Comparison of ENCODE assay signal across 14 cellular contexts in genomic region chr1:219539645-219540254, GRCh38.
DNase-seq lines count a peak whose midpoint lies in the region; ATAC-seq and TF ChIP-seq lines count a peak whose summit lies in the region.
"Had no signal": no experiment of that assay in that cellular context is flagged by ENCODE, and none has a peak within 500 bp of the region (broad histone marks: within the 10 kb centered on the region; RNA-seq: fewer than 3 reads in every experiment).

No MANE protein-coding gene starts in this region.

- peak overlapping the region; percentile 49 to 95 (median 55) for H3K27ac Mint-ChIP-seq in nephron
- H3K27ac Mint-ChIP-seq in activated CD4-positive, alpha-beta memory T cell treated with anti-CD3 and anti-CD28 coated beads, Interleukin-2, amount 10 ng/mL, durations not matched to agents 7 days and 5 days = no peak overlapping the region
- H3K27ac Mint-ChIP-seq: CD14-positive monocyte; CD8-positive, alpha-beta memory T cell had no signal

- TF ChIP-seq CTCF in OCI-LY3 (IDR thresholded peaks at IDR 0.05; ENCODE audit: low read depth, low read length) = no peak
- TF ChIP-seq CTCF in nephron (IDR thresholded peaks at IDR 0.05; ENCODE audit: unreplicated experiment in 3 of 3) = no peak

- no peaks in the 10 kb centered on the region for H3K36me3 ChIP-seq in OCI-LY3 (replicated peaks; ENCODE audit: low read depth, low read length)

- POLR2A ChIA-PET in activated CD4-positive, alpha-beta memory T cell treated with anti-CD3 and anti-CD28 coated beads, Interleukin-2, amount 10 ng/mL, durations not matched to agents 7 days and 5 days (lab: Charles Lee) = no interaction called here

- peak overlapping the region; percentile 28; the same call in 1 of the 2 replicates for H3K27ac ChIP-seq in OCI-LY3 (ENCODE audit: low read length)
- H3K27ac ChIP-seq: KMS-11 had no signal

- H3K79me2 ChIP-seq in OCI-LY3 (ENCODE audit: low read length) = no peaks in the 10 kb centered on the region

- no peak overlapping the region for H3K4me3 Mint-ChIP-seq in nephron
- no peak overlapping the region for H3K4me3 Mint-ChIP-seq in activated CD4-positive, alpha-beta memory T cell treated with anti-CD3 and anti-CD28 coated beads, Interleukin-2, amount 10 ng/mL, durations not matched to agents 7 days and 5 days
- H3K4me3 Mint-ChIP-seq: CD14-positive monocyte; CD8-positive, alpha-beta memory T cell had no signal

- no peaks in the 10 kb centered on the region for H3K9me3 ChIP-seq in OCI-LY3 (ENCODE audit: insufficient read depth, low read length)
- H3K9me3 ChIP-seq: Caco-2 had no signal

- ATAC-seq in GM18519 (IDR thresholded peaks at IDR 0.05; ENCODE audit: low FRiP score, unreplicated experiment) = peak; percentile 37
- peak; percentile 46 for ATAC-seq in HG02870 (IDR thresholded peaks at IDR 0.05; ENCODE audit: unreplicated experiment)
- ATAC-seq: HCT116, HepG2 had no signal

- CTCF ChIA-PET in activated CD4-positive, alpha-beta memory T cell treated with anti-CD3 and anti-CD28 coated beads, Interleukin-2, amount 10 ng/mL, durations not matched to agents 7 days and 5 days (lab: Charles Lee) = no interaction called here

- no peaks in the 10 kb centered on the region for H4K20me1 ChIP-seq in OCI-LY3 (ENCODE audit: insufficient read depth, low read length)

- peaks cover 9% of the 10 kb centered on the region for H3K9me3 Mint-ChIP-seq in nephron
- H3K9me3 Mint-ChIP-seq in activated CD4-positive, alpha-beta memory T cell treated with anti-CD3 and anti-CD28 coated beads, Interleukin-2, amount 10 ng/mL, durations not matched to agents 7 days and 5 days = no peaks in the 10 kb centered on the region

- peak overlapping the region; percentile 78 for H3K4me2 ChIP-seq in OCI-LY3 (ENCODE audit: low read length)
- H3K4me2 ChIP-seq: KMS-11 had no signal

- 0 out of 2 replicates have a peak overlapping the region, but pooled peaks have one; percentile 10 for H2AFZ ChIP-seq in OCI-LY3 (ENCODE audit: low read depth, low read length)

- no peaks in the 10 kb centered on the region for H3K27me3 ChIP-seq in OCI-LY3 (ENCODE audit: low read depth, low read length)

- no peak for DNase-seq in activated CD4-positive, alpha-beta memory T cell treated with anti-CD3 and anti-CD28 coated beads, Interleukin-2, amount 10 ng/mL, durations not matched to agents 7 days and 5 days
- no peak for DNase-seq in DMS79 (lab: John Stamatoyannopoulos, UW)
- DNase-seq in HT-29 (ENCODE audit: low spot score) = no peak
- DNase-seq: Caco-2; CD8-positive, alpha-beta memory T cell; GF-D8 had no signal

- peaks cover 9% of the 10 kb centered on the region for H3K36me3 Mint-ChIP-seq in nephron (ENCODE audit: low read depth)
- no peaks in the 10 kb centered on the region for H3K36me3 Mint-ChIP-seq in activated CD4-positive, alpha-beta memory T cell treated with anti-CD3 and anti-CD28 coated beads, Interleukin-2, amount 10 ng/mL, durations not matched to agents 7 days and 5 days (ENCODE audit: low read depth)
- H3K36me3 Mint-ChIP-seq: CD14-positive monocyte; CD8-positive, alpha-beta memory T cell had no signal

- no peak overlapping the region for H3K9ac ChIP-seq in OCI-LY3 (ENCODE audit: low read length)
- H3K9ac ChIP-seq: KMS-11 had no signal

- peaks cover 32% of the 10 kb centered on the region for H3K4me1 ChIP-seq in OCI-LY3 (ENCODE audit: low read length)

- H3K27me3 Mint-ChIP-seq in nephron (ENCODE audit: low read depth) = no peaks in the 10 kb centered on the region
- H3K27me3 Mint-ChIP-seq in activated CD4-positive, alpha-beta memory T cell treated with anti-CD3 and anti-CD28 coated beads, Interleukin-2, amount 10 ng/mL, durations not matched to agents 7 days and 5 days = no peaks in the 10 kb centered on the region
- H3K27me3 Mint-ChIP-seq: CD8-positive, alpha-beta memory T cell had no signal

- H3K4me1 Mint-ChIP-seq in nephron = peaks cover 52% of the 10 kb centered on the region
- no peaks in the 10 kb centered on the region for H3K4me1 Mint-ChIP-seq in activated CD4-positive, alpha-beta memory T cell treated with anti-CD3 and anti-CD28 coated beads, Interleukin-2, amount 10 ng/mL, durations not matched to agents 7 days and 5 days
- H3K4me1 Mint-ChIP-seq: CD14-positive monocyte; CD8-positive, alpha-beta memory T cell had no signal

- H3K4me3 ChIP-seq in OCI-LY3 (ENCODE audit: low read length) = peak overlapping the region; percentile 41
